ENCODE assay signal across 1 cellular context in genomic region chr11:57306156-57306876, GRCh38.
A peak's percentile ranks its signal among the peaks of the same experiment; 100 is the strongest.
TF ChIP-seq lines count a peak whose summit lies in the region.

No MANE protein-coding gene starts in this region.

TF ChIP-seq in HepG2, 621 proteins besides CTCF, POLR2A, EP300 and RAD21 (continued from another document and continues in another):
- TF ChIP-seq NR2F6 (IDR thresholded peaks at IDR 0.05): peak; percentile 47; the same call in 1 of the 2 replicates
- peak; percentile 60; the same call in 1 of the 2 replicates for TF ChIP-seq NR2F6 (CRISPR knock-in tag; IDR thresholded peaks at IDR 0.05)
- peak; percentile 56; the same call in 1 of the 2 replicates for TF ChIP-seq ZNF574 (CRISPR knock-in tag; IDR thresholded peaks at IDR 0.05)
- no peak for TF ChIP-seq ELF1 (CRISPR knock-in tag; IDR thresholded peaks at IDR 0.05)
- TF ChIP-seq ZNF562 (CRISPR knock-in tag; IDR thresholded peaks at IDR 0.05; ENCODE audit: borderline replicate concordance): no peak
- TF ChIP-seq RARA (CRISPR knock-in tag; IDR thresholded peaks at IDR 0.05): peak; percentile 75
- no peak for TF ChIP-seq BCL3 (CRISPR knock-in tag; IDR thresholded peaks at IDR 0.05)
- TF ChIP-seq PCBP2 (optimal IDR thresholded peaks at IDR 0.05; ENCODE audit: low read depth, low read length, poor library complexity, severe bottlenecking): no peak
- peak; percentile 68 for TF ChIP-seq NR2C2 (CRISPR knock-in tag; IDR thresholded peaks at IDR 0.05; ENCODE audit: borderline replicate concordance)
- TF ChIP-seq ZNF746 (CRISPR knock-in tag; IDR thresholded peaks at IDR 0.05): no peak
- TF ChIP-seq RARG (CRISPR knock-in tag; IDR thresholded peaks at IDR 0.05; ENCODE audit: low read depth): no peak
- no peak for TF ChIP-seq ZFP82 (CRISPR knock-in tag; IDR thresholded peaks at IDR 0.05; ENCODE audit: borderline replicate concordance)
- TF ChIP-seq RELA (CRISPR knock-in tag; IDR thresholded peaks at IDR 0.05): no peak
- TF ChIP-seq PHF21A (CRISPR knock-in tag; IDR thresholded peaks at IDR 0.05): peak; percentile 48; the same call in 1 of the 2 replicates
- no peak for TF ChIP-seq PRMT3 (CRISPR knock-in tag; IDR thresholded peaks at IDR 0.05; ENCODE audit: borderline replicate concordance, low read depth)
- no peak for TF ChIP-seq ETV5 (CRISPR knock-in tag; IDR thresholded peaks at IDR 0.05; ENCODE audit: borderline replicate concordance)
- TF ChIP-seq UBTF (CRISPR knock-in tag; IDR thresholded peaks at IDR 0.05): no peak
- no peak for TF ChIP-seq ZNF616 (CRISPR knock-in tag; IDR thresholded peaks at IDR 0.05; ENCODE audit: low read depth)
- TF ChIP-seq GLMP (CRISPR knock-in tag; IDR thresholded peaks at IDR 0.05; ENCODE audit: borderline replicate concordance): no peak
- TF ChIP-seq PAXIP1 (CRISPR knock-in tag; conservative IDR thresholded peaks at IDR 0.05): peak; percentile 70
- no peak for TF ChIP-seq KAT2B (IDR thresholded peaks at IDR 0.05; ENCODE audit: borderline replicate concordance, low read depth, low read length)
- TF ChIP-seq ZNF44 (CRISPR knock-in tag; IDR thresholded peaks at IDR 0.05): no peak
- TF ChIP-seq ZNF782 (CRISPR knock-in tag; IDR thresholded peaks at IDR 0.05; ENCODE audit: borderline replicate concordance): no peak
- TF ChIP-seq CBX1 (IDR thresholded peaks at IDR 0.05; ENCODE audit: low read depth): no peak
- TF ChIP-seq SOX13 (IDR thresholded peaks at IDR 0.05): no peak
- peak in 1 of 2 experiments; percentile 73; a peak in 2 of 4 replicates for TF ChIP-seq SOX13 (CRISPR knock-in tag; conservative IDR thresholded peaks at IDR 0.05 in 1 of 2, IDR thresholded peaks at IDR 0.05 in 1 of 2)
- no peak for TF ChIP-seq ZUFSP (CRISPR knock-in tag; IDR thresholded peaks at IDR 0.05; ENCODE audit: borderline replicate concordance)
- no peak for TF ChIP-seq ATF7 (IDR thresholded peaks at IDR 0.05)
- TF ChIP-seq ATF7 (CRISPR knock-in tag; IDR thresholded peaks at IDR 0.05): no peak
- TF ChIP-seq LCORL (IDR thresholded peaks at IDR 0.05): no peak
- TF ChIP-seq LCORL (CRISPR knock-in tag; IDR thresholded peaks at IDR 0.05): no peak
- no peak for TF ChIP-seq CENPBD1 (CRISPR knock-in tag; IDR thresholded peaks at IDR 0.05; ENCODE audit: borderline replicate concordance, low read depth)
- no peak for TF ChIP-seq TFAP4 (IDR thresholded peaks at IDR 0.05; ENCODE audit: borderline replicate concordance, low read depth)
- TF ChIP-seq GFI1 (CRISPR knock-in tag; IDR thresholded peaks at IDR 0.05; ENCODE audit: borderline replicate concordance): 0 out of 2 replicates have a peak, but pooled peaks have one; percentile 26
- TF ChIP-seq PBX3 (CRISPR knock-in tag; IDR thresholded peaks at IDR 0.05; ENCODE audit: borderline replicate concordance): no peak
- TF ChIP-seq TBX2 (CRISPR knock-in tag; IDR thresholded peaks at IDR 0.05; ENCODE audit: borderline replicate concordance): no peak
- 0 out of 2 replicates have a peak, but pooled peaks have one; percentile 30 for TF ChIP-seq NCOA2 (CRISPR knock-in tag; IDR thresholded peaks at IDR 0.05)
- TF ChIP-seq MXD1 (CRISPR knock-in tag; IDR thresholded peaks at IDR 0.05): no peak
- TF ChIP-seq GMEB2 (CRISPR knock-in tag; IDR thresholded peaks at IDR 0.05; ENCODE audit: low read depth): no peak
- peak; percentile 50; the same call in 1 of the 2 replicates for TF ChIP-seq GATAD2A (CRISPR knock-in tag; IDR thresholded peaks at IDR 0.05)
- no peak for TF ChIP-seq EHMT2 (IDR thresholded peaks at IDR 0.05; ENCODE audit: borderline replicate concordance, low read depth, low read length)
- 0 out of 2 replicates have a peak, but pooled peaks have one; percentile 35 for TF ChIP-seq ZBTB21 (CRISPR knock-in tag; IDR thresholded peaks at IDR 0.05)
- no peak for TF ChIP-seq ZNF558 (CRISPR knock-in tag; IDR thresholded peaks at IDR 0.05; ENCODE audit: borderline replicate concordance)
